ENCODE assay signal across 34 cellular contexts in genomic region chr12:74051848-74052247, GRCh38.
"Had no signal": no experiment of that assay in that cellular context is flagged by ENCODE, and none has a peak within 500 bp of the region (broad histone marks: within the 10 kb centered on the region; RNA-seq: fewer than 3 reads in every experiment).

No MANE protein-coding gene starts in this region.

- FAIRE-seq: frontal cortex had no signal

- H3K4me3 Mint-ChIP-seq: activated CD4-positive, alpha-beta memory T cell treated with anti-CD3 and anti-CD28 coated beads for 36 hours; activated CD4-positive, alpha-beta T cell treated with anti-CD3 and anti-CD28 coated beads for 36 hours; activated CD4-positive, alpha-beta T cell treated with anti-CD3 and anti-CD28 coated beads, Interleukin-2, amount 10 ng/mL, durations not matched to agents 24 days and 14 days; activated CD8-positive, alpha-beta memory T cell treated with anti-CD3 and anti-CD28 coated beads, Interleukin-2, amount 10 ng/mL, durations not matched to agents 7 days and 5 days; activated CD8-positive, alpha-beta T cell treated with anti-CD3 and anti-CD28 coated beads, Interleukin-2, amount 10 ng/mL, durations not matched to agents 7 days and 5 days; activated naive CD4-positive, alpha-beta T cell treated with anti-CD3 and anti-CD28 coated beads for 36 hours; activated naive CD4-positive, alpha-beta T cell treated with anti-CD3 and anti-CD28 coated beads, Interleukin-2, amount 50 U/mL, for 24 hours; activated naive CD8-positive, alpha-beta T cell treated with anti-CD3 and anti-CD28 coated beads for 36 hours; activated naive CD8-positive, alpha-beta T cell treated with anti-CD3 and anti-CD28 coated beads, Interleukin-2, amount 50 U/mL, for 24 hours; activated T-helper 1 cell treated with anti-CD3 and anti-CD28 coated beads, Interleukin-12 subunit alpha, Interleukin-12 subunit beta, Interleukin-2, Interleukin-4 antibody, amounts not matched to agents 30 ng/mL and 10 ng/mL and 1 ng/mL, durations not matched to agents 14 hours and 24 hours and 36 hours; endodermal cell; T-helper 17 cell; T-helper 2 cell treated with Interferon-gamma antibody and Interleukin-4, amounts not matched to agents 5 μg/mL and 100 μg/mL, for 36 hours had no signal

- H3K27ac Mint-ChIP-seq: activated CD4-positive, alpha-beta memory T cell treated with anti-CD3 and anti-CD28 coated beads for 36 hours; activated CD4-positive, alpha-beta T cell treated with anti-CD3 and anti-CD28 coated beads for 36 hours; activated CD4-positive, alpha-beta T cell treated with anti-CD3 and anti-CD28 coated beads, Interleukin-2, amount 10 ng/mL, durations not matched to agents 24 days and 14 days; activated CD8-positive, alpha-beta memory T cell treated with anti-CD3 and anti-CD28 coated beads, Interleukin-2, amount 10 ng/mL, durations not matched to agents 7 days and 5 days; activated CD8-positive, alpha-beta T cell treated with anti-CD3 and anti-CD28 coated beads, Interleukin-2, amount 10 ng/mL, durations not matched to agents 7 days and 5 days; activated naive CD4-positive, alpha-beta T cell treated with anti-CD3 and anti-CD28 coated beads for 36 hours; activated naive CD4-positive, alpha-beta T cell treated with anti-CD3 and anti-CD28 coated beads, Interleukin-2, amount 50 U/mL, for 24 hours; activated naive CD8-positive, alpha-beta T cell treated with anti-CD3 and anti-CD28 coated beads for 36 hours; activated naive CD8-positive, alpha-beta T cell treated with anti-CD3 and anti-CD28 coated beads, Interleukin-2, amount 50 U/mL, for 24 hours; activated T-helper 1 cell treated with anti-CD3 and anti-CD28 coated beads, Interleukin-12 subunit alpha, Interleukin-12 subunit beta, Interleukin-2, Interleukin-4 antibody, amounts not matched to agents 30 ng/mL and 10 ng/mL and 1 ng/mL, durations not matched to agents 14 hours and 24 hours and 36 hours; activated T-helper 2 cell treated with anti-CD3 and anti-CD28 coated beads, Interferon-gamma antibody, Interleukin-2, Interleukin-4, amounts not matched to agents 10 μg/mL and 5 μg/mL and 100 μg/mL, durations not matched to agents 14 hours and 24 hours and 36 hours; endodermal cell; T-helper 17 cell; T-helper 2 cell treated with Interferon-gamma antibody and Interleukin-4, amounts not matched to agents 5 μg/mL and 100 μg/mL, for 36 hours had no signal

- H3K9me3 ChIP-seq: adrenal gland, body of pancreas, colonic mucosa had no signal

- H3K36me3 ChIP-seq: adrenal gland, colonic mucosa, WERI-Rb-1 had no signal

- DNase-seq: activated CD4-positive, alpha-beta memory T cell treated with anti-CD3 and anti-CD28 coated beads for 36 hours; activated CD4-positive, alpha-beta T cell treated with anti-CD3 and anti-CD28 coated beads for 36 hours; activated CD4-positive, alpha-beta T cell treated with anti-CD3 and anti-CD28 coated beads, Interleukin-2, amount 10 ng/mL, durations not matched to agents 24 days and 14 days; activated CD4-positive, CD25-positive, alpha-beta regulatory T cell; activated CD4-positive, CD25-positive, alpha-beta regulatory T cell treated with anti-CD3 and anti-CD28 coated beads, Interleukin-2, amount 50 U/mL, for 72 hours; activated CD8-positive, alpha-beta memory T cell treated with anti-CD3 and anti-CD28 coated beads, Interleukin-2, amount 10 ng/mL, durations not matched to agents 7 days and 5 days; activated CD8-positive, alpha-beta memory T cell treated with anti-CD3 and anti-CD28 coated beads, Interleukin-2, amount 50 U/mL, for 4 hours; activated CD8-positive, alpha-beta T cell treated with anti-CD3 and anti-CD28 coated beads, Interleukin-2, amount 10 ng/mL, durations not matched to agents 7 days and 5 days; activated effector memory CD4-positive, alpha-beta T cell treated with anti-CD3 and anti-CD28 coated beads, Interleukin-2, amount 50 U/mL, for 16 hours; activated naive CD4-positive, alpha-beta T cell treated with anti-CD3 and anti-CD28 coated beads for 36 hours; activated naive CD8-positive, alpha-beta T cell treated with anti-CD3 and anti-CD28 coated beads for 36 hours; activated naive CD8-positive, alpha-beta T cell treated with anti-CD3 and anti-CD28 coated beads, Interleukin-2, amount 50 U/mL, for 24 hours; activated T-cell treated with anti-CD3 and anti-CD28 coated beads, Interleukin-2, amount 50 U/mL, for 1 hour; activated T-cell treated with anti-CD3 and anti-CD28 coated beads, Interleukin-2, amount 50 U/mL, for 48 hours; adrenal gland; amygdala; aorta; body of pancreas; central memory CD4-positive, alpha-beta T cell; cerebellar nuclear complex; colonic mucosa; effector CD8-positive, alpha-beta T cell; endodermal cell; foreskin fibroblast; head of caudate nucleus; T-helper 17 cell; T1000; WERI-Rb-1 had no signal

- ATAC-seq: activated CD4-positive, alpha-beta T cell treated with anti-CD3 and anti-CD28 coated beads for 36 hours; activated CD8-positive, alpha-beta memory T cell treated with anti-CD3 and anti-CD28 coated beads, Interleukin-2, amount 10 ng/mL, durations not matched to agents 7 days and 5 days; activated CD8-positive, alpha-beta T cell treated with anti-CD3 and anti-CD28 coated beads, Interleukin-2, amount 10 ng/mL, durations not matched to agents 7 days and 5 days; activated naive CD8-positive, alpha-beta T cell treated with anti-CD3 and anti-CD28 coated beads, Interleukin-2, amount 50 U/mL, for 24 hours; body of pancreas; esophagus mucosa; T-helper 17 cell had no signal

- H3K4me3 ChIP-seq: adrenal gland, body of pancreas, colonic mucosa had no signal

- H3K27ac ChIP-seq: adrenal gland, body of pancreas, colonic mucosa, WERI-Rb-1 had no signal

- H3K27me3 ChIP-seq: adrenal gland, body of pancreas, colonic mucosa had no signal

- H3K4me1 ChIP-seq: adrenal gland, body of pancreas, colonic mucosa had no signal

- H3K9me3 Mint-ChIP-seq: activated CD4-positive, alpha-beta T cell treated with anti-CD3 and anti-CD28 coated beads, Interleukin-2, amount 10 ng/mL, durations not matched to agents 24 days and 14 days; activated naive CD4-positive, alpha-beta T cell treated with anti-CD3 and anti-CD28 coated beads for 36 hours; activated naive CD4-positive, alpha-beta T cell treated with anti-CD3 and anti-CD28 coated beads, Interleukin-2, amount 50 U/mL, for 24 hours; activated T-helper 1 cell treated with anti-CD3 and anti-CD28 coated beads, Interleukin-12 subunit alpha, Interleukin-12 subunit beta, Interleukin-2, Interleukin-4 antibody, amounts not matched to agents 30 ng/mL and 10 ng/mL and 1 ng/mL, durations not matched to agents 14 hours and 24 hours and 36 hours; T-helper 2 cell treated with Interferon-gamma antibody and Interleukin-4, amounts not matched to agents 5 μg/mL and 100 μg/mL, for 36 hours had no signal

- H3K27me3 Mint-ChIP-seq: activated CD4-positive, alpha-beta memory T cell treated with anti-CD3 and anti-CD28 coated beads for 36 hours; activated CD4-positive, alpha-beta T cell treated with anti-CD3 and anti-CD28 coated beads for 36 hours; activated CD4-positive, alpha-beta T cell treated with anti-CD3 and anti-CD28 coated beads, Interleukin-2, amount 10 ng/mL, durations not matched to agents 24 days and 14 days; activated CD8-positive, alpha-beta memory T cell treated with anti-CD3 and anti-CD28 coated beads, Interleukin-2, amount 10 ng/mL, durations not matched to agents 7 days and 5 days; activated naive CD4-positive, alpha-beta T cell treated with anti-CD3 and anti-CD28 coated beads, Interleukin-2, amount 50 U/mL, for 24 hours; activated naive CD8-positive, alpha-beta T cell treated with anti-CD3 and anti-CD28 coated beads for 36 hours; activated naive CD8-positive, alpha-beta T cell treated with anti-CD3 and anti-CD28 coated beads, Interleukin-2, amount 50 U/mL, for 24 hours; T-helper 17 cell had no signal

- H3K36me3 Mint-ChIP-seq: activated CD4-positive, alpha-beta memory T cell treated with anti-CD3 and anti-CD28 coated beads for 36 hours; activated CD8-positive, alpha-beta memory T cell treated with anti-CD3 and anti-CD28 coated beads, Interleukin-2, amount 10 ng/mL, durations not matched to agents 7 days and 5 days; activated naive CD4-positive, alpha-beta T cell treated with anti-CD3 and anti-CD28 coated beads, Interleukin-2, amount 50 U/mL, for 24 hours; activated naive CD8-positive, alpha-beta T cell treated with anti-CD3 and anti-CD28 coated beads for 36 hours had no signal

- H3K4me1 Mint-ChIP-seq: activated CD4-positive, alpha-beta T cell treated with anti-CD3 and anti-CD28 coated beads for 36 hours; activated CD4-positive, alpha-beta T cell treated with anti-CD3 and anti-CD28 coated beads, Interleukin-2, amount 10 ng/mL, durations not matched to agents 24 days and 14 days; activated CD8-positive, alpha-beta memory T cell treated with anti-CD3 and anti-CD28 coated beads, Interleukin-2, amount 10 ng/mL, durations not matched to agents 7 days and 5 days; activated naive CD4-positive, alpha-beta T cell treated with anti-CD3 and anti-CD28 coated beads, Interleukin-2, amount 50 U/mL, for 24 hours; activated naive CD8-positive, alpha-beta T cell treated with anti-CD3 and anti-CD28 coated beads for 36 hours; activated naive CD8-positive, alpha-beta T cell treated with anti-CD3 and anti-CD28 coated beads, Interleukin-2, amount 50 U/mL, for 24 hours; endodermal cell; T-helper 17 cell had no signal
